In genomic region chr20:1810572-1810925, GRCh38 we compare ENCODE assay signal across 12 cellular contexts.
DNase-seq lines count a peak whose midpoint lies in the region; ATAC-seq, FAIRE-seq and TF ChIP-seq lines count a peak whose summit lies in the region.
"Had no signal": no experiment of that assay in that cellular context is flagged by ENCODE, and none has a peak within 500 bp of the region (broad histone marks: within the 10 kb centered on the region; RNA-seq: fewer than 3 reads in every experiment).

No MANE protein-coding gene starts in this region.

- H3K9me3 ChIP-seq in heart right ventricle, result no peaks in the 10 kb centered on the region
- no peaks in the 10 kb centered on the region for H3K9me3 ChIP-seq in esophagus squamous epithelium
- no peaks in the 10 kb centered on the region for H3K9me3 ChIP-seq in pancreas
- H3K9me3 ChIP-seq in upper lobe of left lung, result no peaks in the 10 kb centered on the region

- TF ChIP-seq POLR2A in esophagus squamous epithelium (IDR thresholded peaks at IDR 0.05) (no peak), upper lobe of left lung (IDR thresholded peaks at IDR 0.05) (no peak)

- no peak for FAIRE-seq in pancreas (lab: Jason Lieb, UNC)

- H3K27ac ChIP-seq in heart right ventricle (peak overlapping the region; percentile 7 to 88 (median 77)), esophagus squamous epithelium (peak overlapping the region; percentile 42 to 80 (median 72)), pancreas (peak overlapping the region; percentile 49 to 82 (median 66)), upper lobe of left lung (peak overlapping the region; percentile 69 to 80 (median 76))

- intact Hi-C loops in heart right ventricle (cut with DNase I) (loop anchor here in 1 of 10 donors (10.0 kb wide), 1 partner anchor 334 kb away; no protein-coding TSS in a partner anchor), left cardiac atrium (cut with DNase I) (no loop called here), esophagus squamous epithelium (cut with DNase I) (no loop called here), pancreas (cut with DNase I) (no loop called here)

- H3K4me1 ChIP-seq in heart right ventricle (peaks cover 17 to 56% (median 39%) of the 10 kb centered on the region in 9 donors), esophagus squamous epithelium (peaks cover 14 to 55% (median 38%) of the 10 kb centered on the region in 3 donors), pancreas (peaks cover 0 to 15% (median 6%) of the 10 kb centered on the region in 3 donors), upper lobe of left lung (peaks cover 24 to 41% (median 33%) of the 10 kb centered on the region in 4 donors)

- ATAC-seq in heart right ventricle (no peak), left cardiac atrium (no peak), pancreas (no peak), upper lobe of left lung (ENCODE audit: low FRiP score in 2 of 2) (no peak), HG03025 (IDR thresholded peaks at IDR 0.05; ENCODE audit: low FRiP score, unreplicated experiment) (no peak), GM19397 (IDR thresholded peaks at IDR 0.05; ENCODE audit: unreplicated experiment) (no peak)

- H3K36me3 ChIP-seq in heart right ventricle, result no peaks in the 10 kb centered on the region
- no peaks in the 10 kb centered on the region for H3K36me3 ChIP-seq in esophagus squamous epithelium
- no peaks in the 10 kb centered on the region for H3K36me3 ChIP-seq in pancreas
- no peaks in the 10 kb centered on the region for H3K36me3 ChIP-seq in upper lobe of left lung

- TF ChIP-seq CTCF in heart right ventricle (IDR thresholded peaks at IDR 0.05) (no peak), esophagus squamous epithelium (IDR thresholded peaks at IDR 0.05) (no peak), pancreas (IDR thresholded peaks at IDR 0.05) (no peak), upper lobe of left lung (IDR thresholded peaks at IDR 0.05) (no peak)

- H3K27me3 ChIP-seq in heart right ventricle, result no peaks in the 10 kb centered on the region
- no peaks in the 10 kb centered on the region for H3K27me3 ChIP-seq in esophagus squamous epithelium
- H3K27me3 ChIP-seq in pancreas, result no peaks in the 10 kb centered on the region
- H3K27me3 ChIP-seq in upper lobe of left lung, result no peaks in the 10 kb centered on the region

- TF ChIP-seq EP300 in upper lobe of left lung (IDR thresholded peaks at IDR 0.05), result no peak

- no peak overlapping the region for H3K4me3 ChIP-seq in heart right ventricle
- H3K4me3 ChIP-seq in esophagus squamous epithelium, result no peak overlapping the region
- no peak overlapping the region for H3K4me3 ChIP-seq in pancreas
- no peak overlapping the region for H3K4me3 ChIP-seq in upper lobe of left lung

- WGBS in heart right ventricle, 2 donors, result 85% methylated on average over 5 of the region's 5 CpGs
- WGBS in esophagus squamous epithelium, 2 donors, result 47 to 60% methylated on average over 4 to 5 of the region's 5 CpGs
- 48 to 51% methylated on average over 5 of the region's 5 CpGs for WGBS in pancreas, 2 donors
- WGBS in upper lobe of left lung, 2 donors, result 77 to 78% methylated on average over 5 of the region's 5 CpGs

- DNase-seq in heart right ventricle (no peak), left cardiac atrium (no peak), esophagus squamous epithelium (lab: John Stamatoyannopoulos, UW) (no peak), pancreas (no peak), upper lobe of left lung (no peak), NCI-H524 (lab: John Stamatoyannopoulos, UW) (no peak)
- DNase-seq: activated gamma-delta T cell treated with Interleukin-2 at 50 U/mL for 16 hours; central memory CD4-positive, alpha-beta T cell; NCI-H1694 treated with DMSO at 0.1 percent for 48 hours; NCI-H748 treated with DMSO at 0.1 percent for 48 hours had no signal
